In the genomic region with DNA sequence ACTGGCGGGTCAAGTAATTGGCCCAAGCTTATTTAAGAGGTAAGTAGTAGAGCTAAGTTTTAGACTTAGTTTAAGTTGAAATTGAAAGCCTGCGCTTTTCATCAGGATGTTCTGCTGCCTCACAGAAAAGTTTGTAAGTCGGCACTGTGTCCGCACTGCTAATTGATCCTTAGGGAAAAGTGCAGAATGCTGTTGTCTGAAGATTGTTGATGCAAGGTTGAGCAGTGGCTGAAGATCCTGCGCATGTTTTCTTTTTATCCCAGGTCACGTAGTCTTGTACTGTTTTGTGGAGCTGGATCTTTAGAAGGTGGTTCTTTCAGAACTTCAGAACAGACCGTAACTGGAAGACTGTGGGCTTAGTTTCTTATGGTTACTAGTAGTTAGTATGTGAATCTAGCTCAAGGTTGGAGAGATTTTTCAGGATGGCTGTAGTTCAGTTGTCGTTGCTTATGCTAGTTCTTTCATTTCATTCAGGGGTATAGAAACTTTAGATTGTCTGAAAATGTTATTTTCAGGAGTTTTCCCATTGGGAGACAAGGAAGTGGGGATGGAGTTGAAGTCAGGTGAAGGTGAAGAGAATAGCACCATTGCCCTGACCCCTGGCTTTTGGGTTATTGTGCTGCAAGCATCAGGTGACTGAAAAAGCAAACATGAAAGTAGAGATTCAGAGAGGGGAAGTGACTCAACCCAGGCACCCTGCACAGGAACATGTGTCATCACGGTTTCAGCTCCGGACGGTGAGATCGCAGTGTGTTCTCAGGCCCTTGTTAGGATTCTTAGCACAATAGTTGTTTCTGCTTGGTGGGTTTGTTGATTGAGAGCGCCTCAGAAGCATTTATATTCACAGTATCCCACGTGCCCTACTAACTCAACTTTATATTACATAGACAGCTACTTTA, we compare ENCODE assay signal across 8 cellular contexts. TPM values are rescaled to one million over a fixed set of nuclear protein-coding genes. Genes with fewer than 3 reads are reported as not detected.
DNase-seq lines count a peak whose midpoint lies in the region; ATAC-seq and TF ChIP-seq lines count a peak whose summit lies in the region.

No MANE protein-coding gene starts in this region.

- TSS peak; percentile 88 for BruUV-seq in OCI-LY7 (replicated peaks; lab: Mats Ljungman, UMichigan)

- H3K4me1 Mint-ChIP-seq in activated T-cell treated with anti-CD3 and anti-CD28 coated beads, Interleukin-2, amount 50 U/mL, for 24 hours (ENCODE audit: low read depth): peaks cover 85% of the 10 kb centered on the region

- peak overlapping the region; percentile 71 for H3K27ac ChIP-seq in OCI-LY7 (ENCODE audit: low read depth, low read length, poor library complexity, severe bottlenecking)
- H3K27ac ChIP-seq in psoas muscle: peak overlapping the region; percentile 19
- no peak overlapping the region for H3K27ac ChIP-seq in aorta (ENCODE audit: low read depth in 1 of 2, low read length in 2 of 2)

- peaks cover 30% of the 10 kb centered on the region for H4K20me1 ChIP-seq in OCI-LY7 (ENCODE audit: insufficient read depth, low read length)

- H3K27me3 Mint-ChIP-seq in activated T-cell treated with anti-CD3 and anti-CD28 coated beads, Interleukin-2, amount 50 U/mL, for 24 hours: no peaks in the 10 kb centered on the region

- TF ChIP-seq CTCF in AG04449 (IDR thresholded peaks at IDR 0.05; ENCODE audit: insufficient read depth, low read length, missing control alignments) (no peak), OCI-LY7 (conservative IDR thresholded peaks at IDR 0.05; ENCODE audit: low read length) (peak; percentile 54; the same call in 1 of the 2 replicates), psoas muscle (IDR thresholded peaks at IDR 0.05) (no peak)

- H3K36me3 Mint-ChIP-seq in activated T-cell treated with anti-CD3 and anti-CD28 coated beads, Interleukin-2, amount 50 U/mL, for 24 hours (ENCODE audit: low read depth): peaks cover 22% of the 10 kb centered on the region

- DNase-seq in AG04449 (ENCODE audit: low read depth, low spot score) (peak; percentile 40), OCI-LY7 (ENCODE audit: low spot score) (peak; percentile 90), foreskin melanocyte (peak; percentile 60), psoas muscle (peak; percentile 39 to 65), aorta (peak in 1 of 2 donors; percentile 70)
- peak; percentile 68 for DNase-seq in activated T-cell treated with anti-CD3 and anti-CD28 coated beads, Interleukin-2, amount 50 U/mL, for 24 hours

- peak overlapping the region; percentile 67 for H3K4me3 Mint-ChIP-seq in activated T-cell treated with anti-CD3 and anti-CD28 coated beads, Interleukin-2, amount 50 U/mL, for 24 hours

- H2AFZ ChIP-seq in OCI-LY7 (ENCODE audit: low read length): no peak overlapping the region

- H3K4me2 ChIP-seq in OCI-LY7 (ENCODE audit: low read length): peak overlapping the region; percentile 84

- no peaks in the 10 kb centered on the region for H3K9me3 Mint-ChIP-seq in activated T-cell treated with anti-CD3 and anti-CD28 coated beads, Interleukin-2, amount 50 U/mL, for 24 hours

- peaks cover 72% of the 10 kb centered on the region for H3K4me1 ChIP-seq in OCI-LY7 (ENCODE audit: insufficient read depth, low read length, poor library complexity, severe bottlenecking)
- H3K4me1 ChIP-seq in psoas muscle: peaks cover 32% of the 10 kb centered on the region
- no peaks in the 10 kb centered on the region for H3K4me1 ChIP-seq in aorta (ENCODE audit: control insufficient read depth in 1 of 2, insufficient read depth in 2 of 2, low read length in 2 of 2)

- H3K27me3 ChIP-seq in psoas muscle (ENCODE audit: insufficient read depth in 3 of 3, low read length in 2 of 3): no peaks in the 10 kb centered on the region
- H3K27me3 ChIP-seq in aorta (ENCODE audit: control insufficient read depth in 1 of 2, insufficient read depth in 2 of 2, low read length in 1 of 2): peaks cover 0 to 1% of the 10 kb centered on the region in 2 donors

- POLR2A ChIA-PET in AG04449 (lab: Yijun Ruan, JAX): interaction anchor here (1.0 to 1.9 kb wide), 3 partner anchors 33 to 95 kb away, joined by 3 to 5 read pairs (median 3); a partner anchor contains a TSS
- POLR2A ChIA-PET in OCI-LY7 (lab: Charles Lee): interaction anchor here (0.6 to 8.8 kb wide), 20 partner anchors 10 to 117 kb away, joined by 3 to 109 read pairs (median 6); a partner anchor contains a TSS

- ATAC-seq in GM18873 (IDR thresholded peaks at IDR 0.05; ENCODE audit: low FRiP score, unreplicated experiment) (peak; percentile 95), HG03097 (IDR thresholded peaks at IDR 0.05; ENCODE audit: low FRiP score, unreplicated experiment) (peak; percentile 90), psoas muscle (peak; percentile 77 to 87 (median 80)), aorta (ENCODE audit: low FRiP score) (peak; percentile 72)

- intact Hi-C loops in OCI-LY7 (cut with micrococcal nuclease; ENCODE audit: unreplicated experiment) (loop anchor here (1.0 kb wide), 2 partner anchors 33 to 82 kb away; a partner anchor contains a TSS), psoas muscle (cut with DNase I) (no loop called here), aorta (cut with DNase I) (loop anchor here (10.0 kb wide), 1 partner anchor 118 kb away; no protein-coding TSS in a partner anchor)

- CTCF ChIA-PET in AG04449 (lab: Yijun Ruan, JAX): interaction anchor here (0.9 to 6.0 kb wide), 16 partner anchors 9 to 123 kb away, joined by 3 to 98 read pairs (median 6); no protein-coding TSS in a partner anchor
- CTCF ChIA-PET in OCI-LY7 (lab: Charles Lee; ENCODE audit: unreplicated experiment): interaction anchor here (0.7 to 3.3 kb wide), 8 partner anchors 9 to 114 kb away, joined by 3 to 24 read pairs (median 4); no protein-coding TSS in a partner anchor

- H3K4me3 ChIP-seq in AG04449 (ENCODE audit: low read depth, low read length): no peak overlapping the region
- H3K4me3 ChIP-seq in OCI-LY7 (ENCODE audit: low read depth, low read length, poor library complexity, severe bottlenecking): peak overlapping the region; percentile 49
- H3K4me3 ChIP-seq in psoas muscle: no peak overlapping the region
- H3K4me3 ChIP-seq in aorta (ENCODE audit: low read length in 2 of 2): no peak overlapping the region

- peak overlapping the region; percentile 97 for H3K27ac Mint-ChIP-seq in activated T-cell treated with anti-CD3 and anti-CD28 coated beads, Interleukin-2, amount 50 U/mL, for 24 hours

- no peaks in the 10 kb centered on the region for H3K9me2 ChIP-seq in OCI-LY7 (ENCODE audit: insufficient read depth, low read length)

- 59 to 65% (median 64%) methylated on average over 14 of the region's 14 CpGs for WGBS in psoas muscle, 3 donors
- 77 to 85% methylated on average over 14 of the region's 14 CpGs for WGBS in aorta, 2 donors

- peaks cover 100% of the 10 kb centered on the region for H3K79me2 ChIP-seq in OCI-LY7 (ENCODE audit: insufficient read depth, low read depth, low read length)

- H3K9me3 ChIP-seq in OCI-LY7 (ENCODE audit: low read length) (no peaks in the 10 kb centered on the region), psoas muscle (no peaks in the 10 kb centered on the region), aorta (ENCODE audit: control insufficient read depth, low read length) (no peaks in the 10 kb centered on the region)

- H3K36me3 ChIP-seq in OCI-LY7 (ENCODE audit: insufficient read depth, low read length) (peaks cover 20% of the 10 kb centered on the region), psoas muscle (ENCODE audit: insufficient read depth in 1 of 2, low read depth in 1 of 2) (no peaks in the 10 kb centered on the region), aorta (ENCODE audit: control insufficient read depth in 1 of 2, insufficient read depth in 2 of 2, low read length in 1 of 2) (no peaks in the 10 kb centered on the region)

RNA-seq across cellular contexts. Expression of a gene that starts 32.8 kb away (rescaled TPM):
- total RNA-seq in OCI-LY7 (2014; rRNA removed; shearing (Covaris generic)): 124 and 140 TPM in 2 replicates
- total RNA-seq in OCI-LY7 (2022): 250 and 261 TPM in 2 replicates
- total RNA-seq in psoas muscle: 100 to 1,000 TPM in 3 of 4 donors, 10 to 100 TPM in 1; 93.7 to 126 (median 122) TPM
- 10 to 100 TPM; 18.2 to 86.0 (median 46.5) TPM for polyA plus RNA-seq in psoas muscle
- total RNA-seq in aorta: 100 to 1,000 TPM; 224 to 267 TPM
- 10 to 100 TPM; 29.6 to 52.2 TPM for polyA plus RNA-seq in aorta

Comparison
In these comparisons a context has a peak if more than half of its experiments do, and no peak if none do; other contexts are left out.
1. H3K27ac ChIP-seq: peak in OCI-LY7 (single experiment) and psoas muscle (single experiment); none in aorta (0 of 2).
2. intact Hi-C loops: an anchor here in OCI-LY7 (1.0 kb wide) and aorta (10.0 kb wide); none called in psoas muscle.
3. Peak in every context shown above with its lines, with median percentiles within 50 percentile points of each other: ATAC-seq.